In genomic region chr9:88006511-88007290, GRCh38 we compare ENCODE assay signal across 25 cellular contexts. TPM values are rescaled to one million over a fixed set of nuclear protein-coding genes. Genes with fewer than 3 reads are reported as not detected.
DNase-seq lines count a peak whose midpoint lies in the region; ATAC-seq and TF ChIP-seq lines count a peak whose summit lies in the region.
"Had no signal": no experiment of that assay in that cellular context is flagged by ENCODE, and none has a peak within 500 bp of the region (broad histone marks: within the 10 kb centered on the region; RNA-seq: fewer than 3 reads in every experiment).

No MANE protein-coding gene starts in this region.

- no peak overlapping the region for H3K4me2 ChIP-seq in smooth muscle cell
- H3K4me2 ChIP-seq: A549, hepatocyte had no signal

- no peak overlapping the region for H3K27ac ChIP-seq in effector memory CD4-positive, alpha-beta T cell (ENCODE audit: insufficient read depth, low read length, poor library complexity, severe bottlenecking)
- peak overlapping the region; percentile 74 for H3K27ac ChIP-seq in smooth muscle cell (ENCODE audit: low read depth)
- H3K27ac ChIP-seq: A549, gastrocnemius medialis, SK-N-MC had no signal

- peak overlapping the region; percentile 12 for H3K4me3 ChIP-seq in effector memory CD4-positive, alpha-beta T cell (ENCODE audit: insufficient read depth, low read depth, low read length, poor library complexity, severe bottlenecking)
- H3K4me3 ChIP-seq in smooth muscle cell = no peak overlapping the region
- H3K4me3 ChIP-seq: A549, gastrocnemius medialis, hepatocyte, SK-N-MC had no signal

- WGBS in smooth muscle cell (ENCODE audit: low lambda C conversion rate) = 91% methylated on average over 44 of the region's 44 CpGs

- no peak overlapping the region for H3K4me3 Mint-ChIP-seq in activated CD8-positive, alpha-beta memory T cell treated with anti-CD3 and anti-CD28 coated beads, Interleukin-2, amount 10 ng/mL, durations not matched to agents 7 days and 5 days
- H3K4me3 Mint-ChIP-seq: CD8-positive, alpha-beta T cell had no signal

- no peak overlapping the region for H3K9ac ChIP-seq in smooth muscle cell (ENCODE audit: low read depth)

- no peaks in the 10 kb centered on the region for H3K36me3 Mint-ChIP-seq in activated CD8-positive, alpha-beta memory T cell treated with anti-CD3 and anti-CD28 coated beads, Interleukin-2, amount 10 ng/mL, durations not matched to agents 7 days and 5 days
- H3K36me3 Mint-ChIP-seq: CD8-positive, alpha-beta T cell had no signal

- no peaks in the 10 kb centered on the region for H3K27me3 ChIP-seq in effector memory CD4-positive, alpha-beta T cell (replicated peaks; ENCODE audit: control insufficient read depth, insufficient read depth, low read length, poor library complexity, severe bottlenecking)
- no peaks in the 10 kb centered on the region for H3K27me3 ChIP-seq in smooth muscle cell (ENCODE audit: low read depth)
- H3K27me3 ChIP-seq: gastrocnemius medialis, hepatocyte had no signal

- H3K27ac Mint-ChIP-seq in activated CD8-positive, alpha-beta memory T cell treated with anti-CD3 and anti-CD28 coated beads, Interleukin-2, amount 10 ng/mL, durations not matched to agents 7 days and 5 days = no peak overlapping the region
- H3K27ac Mint-ChIP-seq: CD8-positive, alpha-beta T cell; progenitor cell of endocrine pancreas had no signal

- no peaks in the 10 kb centered on the region for H3K9me3 ChIP-seq in effector memory CD4-positive, alpha-beta T cell (ENCODE audit: control insufficient read depth, low read length)
- H3K9me3 ChIP-seq in smooth muscle cell (replicated peaks; ENCODE audit: low read depth) = no peaks in the 10 kb centered on the region
- H3K9me3 ChIP-seq: A549, gastrocnemius medialis had no signal

- peaks cover 4% of the 10 kb centered on the region for H3K27me3 Mint-ChIP-seq in activated CD8-positive, alpha-beta memory T cell treated with anti-CD3 and anti-CD28 coated beads, Interleukin-2, amount 10 ng/mL, durations not matched to agents 7 days and 5 days

- H4K20me1 ChIP-seq in smooth muscle cell (ENCODE audit: low read depth) = no peaks in the 10 kb centered on the region

- H3K4me1 ChIP-seq in effector memory CD4-positive, alpha-beta T cell (ENCODE audit: control insufficient read depth, insufficient read depth, low read length, poor library complexity, severe bottlenecking) = peaks cover 8% of the 10 kb centered on the region
- no peaks in the 10 kb centered on the region for H3K4me1 ChIP-seq in smooth muscle cell (ENCODE audit: low read depth)
- H3K4me1 ChIP-seq: A549, gastrocnemius medialis had no signal

- intact Hi-C loops in cardiac septum (cut with DNase I) = no loop called here

- H3K36me3 ChIP-seq in effector memory CD4-positive, alpha-beta T cell (ENCODE audit: control insufficient read depth, insufficient read depth, low read length) = no peaks in the 10 kb centered on the region
- H3K36me3 ChIP-seq in smooth muscle cell (ENCODE audit: low read depth) = no peaks in the 10 kb centered on the region
- H3K36me3 ChIP-seq: gastrocnemius medialis had no signal

- CTCF ChIA-PET in activated CD8-positive, alpha-beta memory T cell treated with anti-CD3 and anti-CD28 coated beads, Interleukin-2, amount 10 ng/mL, durations not matched to agents 7 days and 5 days (lab: Charles Lee) = no interaction called here

- H3F3A ChIP-seq in smooth muscle cell (ENCODE audit: low read depth) = no peaks in the 10 kb centered on the region

- ATAC-seq in activated CD8-positive, alpha-beta memory T cell treated with anti-CD3 and anti-CD28 coated beads, Interleukin-2, amount 10 ng/mL, durations not matched to agents 7 days and 5 days = no peak
- ATAC-seq in GM18861 (IDR thresholded peaks at IDR 0.05; ENCODE audit: unreplicated experiment) (no peak), HG02884 (IDR thresholded peaks at IDR 0.05; ENCODE audit: unreplicated experiment) (no peak)
- ATAC-seq: A549; CD8-positive, alpha-beta T cell; gastrocnemius medialis; left colon; sciatic nerve had no signal

- no peaks in the 10 kb centered on the region for H3K79me2 ChIP-seq in smooth muscle cell (ENCODE audit: low read depth)
- H3K79me2 ChIP-seq: hepatocyte had no signal

- peaks cover 3% of the 10 kb centered on the region for H3K4me1 Mint-ChIP-seq in activated CD8-positive, alpha-beta memory T cell treated with anti-CD3 and anti-CD28 coated beads, Interleukin-2, amount 10 ng/mL, durations not matched to agents 7 days and 5 days

- peaks cover 2% of the 10 kb centered on the region for H3K9me3 Mint-ChIP-seq in activated CD8-positive, alpha-beta memory T cell treated with anti-CD3 and anti-CD28 coated beads, Interleukin-2, amount 10 ng/mL, durations not matched to agents 7 days and 5 days (ENCODE audit: low read depth)
- H3K9me3 Mint-ChIP-seq: CD8-positive, alpha-beta T cell had no signal

- DNase-seq in activated CD8-positive, alpha-beta memory T cell treated with anti-CD3 and anti-CD28 coated beads for 24 hours = peak; percentile 64
- DNase-seq in activated CD8-positive, alpha-beta memory T cell treated with anti-CD3 and anti-CD28 coated beads, Interleukin-2, amount 10 ng/mL, durations not matched to agents 7 days and 5 days = no peak
- DNase-seq in GM13976 (ENCODE audit: low spot score) = peak; percentile 36
- DNase-seq in effector memory CD4-positive, alpha-beta T cell = no peak
- no peak for DNase-seq in smooth muscle cell (lab: John Stamatoyannopoulos, UW; ENCODE audit: unreplicated experiment)
- no peak for DNase-seq in cardiac septum (ENCODE audit: low spot score)
- DNase-seq: activated gamma-delta T cell; AML-193; CD8-positive, alpha-beta T cell; cerebellar nuclear complex; DMS 273 treated with DMSO at 0.1 percent for 48 hours; gastrocnemius medialis; left colon; mammary epithelial cell; NCI-H1105 treated with DMSO at 0.1 percent for 48 hours; NCI-H2081 treated with DMSO at 0.1 percent for 48 hours; NCI-H345; NCI-H748 treated with DMSO at 0.1 percent for 48 hours had no signal

- in situ Hi-C loops in GM13976 (cut with MboI; ENCODE audit: low sequenced_read_pairs, unreplicated experiment) = no loop called here

- peak overlapping the region; percentile 65 for H2AFZ ChIP-seq in smooth muscle cell (ENCODE audit: low read depth)
- H2AFZ ChIP-seq: hepatocyte had no signal

- TF ChIP-seq CTCF in GM13976 (IDR thresholded peaks at IDR 0.05; ENCODE audit: borderline replicate concordance, control extremely low read depth, extremely low read depth, insufficient read depth, missing control alignments) = no peak
- TF ChIP-seq CTCF in smooth muscle cell (IDR thresholded peaks at IDR 0.05; ENCODE audit: borderline replicate concordance, insufficient read depth, poor library complexity, severe bottlenecking) = no peak

RNA-seq across cellular contexts. Expression of gene CDK20, which starts 32.4 kb away (rescaled TPM):
- under 1 TPM; 0.70 to 0.82 TPM for total RNA-seq in activated CD8-positive, alpha-beta memory T cell treated with anti-CD3 and anti-CD28 coated beads, Interleukin-2, amount 10 ng/mL, durations not matched to agents 7 days and 5 days
- total RNA-seq in smooth muscle cell (4.5 and 6.7 TPM in 2 replicates), cardiac septum (1.8 TPM)
- 11.1 and 11.7 TPM in 2 replicates for polyA plus RNA-seq in smooth muscle cell

Comparison
In these comparisons a context has a peak if more than half of its experiments do, and no peak if none do; other contexts are left out.
1. DNase-seq: peak in activated CD8-positive, alpha-beta memory T cell treated with anti-CD3 and anti-CD28 coated beads for 24 hours (single experiment) and GM13976 (single experiment); none in activated CD8-positive, alpha-beta memory T cell treated with anti-CD3 and anti-CD28 coated beads, Interleukin-2, amount 10 ng/mL, durations not matched to agents 7 days and 5 days (single experiment), effector memory CD4-positive, alpha-beta T cell (0 of 3), smooth muscle cell (single experiment) and cardiac septum (single experiment).